In genomic region chr1:165481820-165482532, GRCh38 we compare ENCODE assay signal across 10 cellular contexts. TPM values are rescaled to one million over a fixed set of nuclear protein-coding genes. Genes with fewer than 3 reads are reported as not detected.
DNase-seq lines count a peak whose midpoint lies in the region; ATAC-seq and TF ChIP-seq lines count a peak whose summit lies in the region.
"Had no signal": no experiment of that assay in that cellular context is flagged by ENCODE, and none has a peak within 500 bp of the region (broad histone marks: within the 10 kb centered on the region; RNA-seq: fewer than 3 reads in every experiment).

No MANE protein-coding gene starts in this region.

- no peak overlapping the region for H3K4me3 Mint-ChIP-seq in activated CD4-positive, alpha-beta memory T cell treated with anti-CD3 and anti-CD28 coated beads for 36 hours
- H3K4me3 Mint-ChIP-seq in activated CD4-positive, alpha-beta memory T cell treated with anti-CD3 and anti-CD28 coated beads, Interleukin-2, amount 10 ng/mL, durations not matched to agents 7 days and 5 days, result no peak overlapping the region
- no peak overlapping the region for H3K4me3 Mint-ChIP-seq in stimulated activated naive B cell treated with anti-CD40 and anti-IgM and Interleukin-4, amounts not matched to agents 10 μg/mL and 1 μg/mL and 100 μg/mL, for 72 hours

- TF ChIP-seq CTCF in foreskin fibroblast (IDR thresholded peaks at IDR 0.05; ENCODE audit: low read depth, low read length), result no peak

- no peaks in the 10 kb centered on the region for H3K36me3 ChIP-seq in SJCRH30

- H3K27me3 ChIP-seq in SJCRH30, result no peaks in the 10 kb centered on the region

- H3K4me3 ChIP-seq in SJCRH30, result no peak overlapping the region
- no peak overlapping the region for H3K4me3 ChIP-seq in foreskin fibroblast (ENCODE audit: low read depth in 1 of 2, low read length in 2 of 2)

- H3K27ac ChIP-seq in SJCRH30, result no peak overlapping the region

- DNase-seq in activated CD4-positive, alpha-beta memory T cell treated with anti-CD3 and anti-CD28 coated beads for 36 hours, result peak; percentile 41
- no peak for DNase-seq in activated CD4-positive, alpha-beta memory T cell treated with anti-CD3 and anti-CD28 coated beads, Interleukin-2, amount 10 ng/mL, durations not matched to agents 7 days and 5 days
- peak; percentile 61 to 74 for DNase-seq in SJCRH30
- DNase-seq in foreskin fibroblast, result peak; percentile 85 to 92
- DNase-seq in stimulated activated naive B cell treated with anti-CD40 and anti-IgM and Interleukin-4, amounts not matched to agents 10 μg/mL and 1 μg/mL and 100 μg/mL, for 72 hours, result no peak
- no peak for DNase-seq in SIG-M5 (lab: John Stamatoyannopoulos, UW)
- DNase-seq in GM19240 (ENCODE audit: insufficient read length, low spot score), result no peak

- peaks cover 18% of the 10 kb centered on the region for H3K4me1 Mint-ChIP-seq in activated CD4-positive, alpha-beta memory T cell treated with anti-CD3 and anti-CD28 coated beads for 36 hours (ENCODE audit: low read depth)
- peaks cover 23% of the 10 kb centered on the region for H3K4me1 Mint-ChIP-seq in activated CD4-positive, alpha-beta memory T cell treated with anti-CD3 and anti-CD28 coated beads, Interleukin-2, amount 10 ng/mL, durations not matched to agents 7 days and 5 days
- H3K4me1 Mint-ChIP-seq in stimulated activated naive B cell treated with anti-CD40 and anti-IgM and Interleukin-4, amounts not matched to agents 10 μg/mL and 1 μg/mL and 100 μg/mL, for 72 hours, result peaks cover 4 to 6% of the 10 kb centered on the region in 2 donors

- CTCF ChIA-PET in activated CD4-positive, alpha-beta memory T cell treated with anti-CD3 and anti-CD28 coated beads for 36 hours (lab: Charles Lee), result interaction anchor here (1.1 kb wide), 1 partner anchor 111 kb away, joined by 4 read pairs; no protein-coding TSS in a partner anchor
- CTCF ChIA-PET in activated CD4-positive, alpha-beta memory T cell treated with anti-CD3 and anti-CD28 coated beads, Interleukin-2, amount 10 ng/mL, durations not matched to agents 7 days and 5 days (lab: Charles Lee), result no interaction called here

- H3K9me3 ChIP-seq in SJCRH30 (replicated peaks), result no peaks in the 10 kb centered on the region

- H3K27me3 Mint-ChIP-seq in activated CD4-positive, alpha-beta memory T cell treated with anti-CD3 and anti-CD28 coated beads for 36 hours, result peaks cover 13% of the 10 kb centered on the region
- H3K27me3 Mint-ChIP-seq in activated CD4-positive, alpha-beta memory T cell treated with anti-CD3 and anti-CD28 coated beads, Interleukin-2, amount 10 ng/mL, durations not matched to agents 7 days and 5 days, result peaks cover 8% of the 10 kb centered on the region
- H3K27me3 Mint-ChIP-seq in stimulated activated naive B cell treated with anti-CD40 and anti-IgM and Interleukin-4, amounts not matched to agents 10 μg/mL and 1 μg/mL and 100 μg/mL, for 72 hours, result peaks cover 21 to 27% of the 10 kb centered on the region in 2 donors

- H3K27ac Mint-ChIP-seq in activated CD4-positive, alpha-beta memory T cell treated with anti-CD3 and anti-CD28 coated beads for 36 hours, result no peak overlapping the region
- no peak overlapping the region for H3K27ac Mint-ChIP-seq in activated CD4-positive, alpha-beta memory T cell treated with anti-CD3 and anti-CD28 coated beads, Interleukin-2, amount 10 ng/mL, durations not matched to agents 7 days and 5 days
- H3K27ac Mint-ChIP-seq in stimulated activated naive B cell treated with anti-CD40 and anti-IgM and Interleukin-4, amounts not matched to agents 10 μg/mL and 1 μg/mL and 100 μg/mL, for 72 hours, result no peak overlapping the region

- no peaks in the 10 kb centered on the region for H3K36me3 Mint-ChIP-seq in activated CD4-positive, alpha-beta memory T cell treated with anti-CD3 and anti-CD28 coated beads for 36 hours
- no peaks in the 10 kb centered on the region for H3K36me3 Mint-ChIP-seq in activated CD4-positive, alpha-beta memory T cell treated with anti-CD3 and anti-CD28 coated beads, Interleukin-2, amount 10 ng/mL, durations not matched to agents 7 days and 5 days (ENCODE audit: low read depth)
- H3K36me3 Mint-ChIP-seq in stimulated activated naive B cell treated with anti-CD40 and anti-IgM and Interleukin-4, amounts not matched to agents 10 μg/mL and 1 μg/mL and 100 μg/mL, for 72 hours, result no peaks in the 10 kb centered on the region

- intact Hi-C loops in activated CD4-positive, alpha-beta memory T cell treated with anti-CD3 and anti-CD28 coated beads for 36 hours (cut with micrococcal nuclease), result loop anchor here (5.0 kb wide), 1 partner anchor 115 kb away; no protein-coding TSS in a partner anchor

- POLR2A ChIA-PET in activated CD4-positive, alpha-beta memory T cell treated with anti-CD3 and anti-CD28 coated beads for 36 hours (lab: Charles Lee), result no interaction called here
- POLR2A ChIA-PET in activated CD4-positive, alpha-beta memory T cell treated with anti-CD3 and anti-CD28 coated beads, Interleukin-2, amount 10 ng/mL, durations not matched to agents 7 days and 5 days (lab: Charles Lee), result no interaction called here

- H3K9me3 Mint-ChIP-seq in activated CD4-positive, alpha-beta memory T cell treated with anti-CD3 and anti-CD28 coated beads for 36 hours, result no peaks in the 10 kb centered on the region
- H3K9me3 Mint-ChIP-seq in activated CD4-positive, alpha-beta memory T cell treated with anti-CD3 and anti-CD28 coated beads, Interleukin-2, amount 10 ng/mL, durations not matched to agents 7 days and 5 days, result no peaks in the 10 kb centered on the region
- H3K9me3 Mint-ChIP-seq in stimulated activated naive B cell treated with anti-CD40 and anti-IgM and Interleukin-4, amounts not matched to agents 10 μg/mL and 1 μg/mL and 100 μg/mL, for 72 hours, result peaks cover 0 to 2% of the 10 kb centered on the region in 2 donors

- ATAC-seq in stimulated activated naive B cell treated with anti-CD40 and anti-IgM and Interleukin-4, amounts not matched to agents 10 μg/mL and 1 μg/mL and 100 μg/mL, for 72 hours (replicated peaks), result peak; percentile 44 to 58
- no peak for ATAC-seq in HG03108 (IDR thresholded peaks at IDR 0.05; ENCODE audit: unreplicated experiment)
- ATAC-seq: left lobe of liver had no signal

- peaks cover 7% of the 10 kb centered on the region for H3K4me1 ChIP-seq in SJCRH30

RNA-seq across cellular contexts. Expression of gene RXRG, which starts 37.0 kb away (rescaled TPM):
- under 1 TPM in 1 of 2 experiments, not detected in 1; 0.19 TPM for total RNA-seq in activated CD4-positive, alpha-beta memory T cell treated with anti-CD3 and anti-CD28 coated beads for 36 hours
- total RNA-seq in activated CD4-positive, alpha-beta memory T cell treated with anti-CD3 and anti-CD28 coated beads, Interleukin-2, amount 10 ng/mL, durations not matched to agents 7 days and 5 days, result not detected
- total RNA-seq in SJCRH30 (2014; rRNA removed; shearing (Covaris generic)), result 10.9 and 13.4 TPM in 2 replicates
- total RNA-seq: activated CD8-positive, alpha-beta memory T cell treated with anti-CD3 and anti-CD28 coated beads for 36 hours had no signal

Comparison
In these comparisons a context has a peak if more than half of its experiments do, and no peak if none do; other contexts are left out.
1. DNase-seq: peak in activated CD4-positive, alpha-beta memory T cell treated with anti-CD3 and anti-CD28 coated beads for 36 hours (single experiment), SJCRH30 (2 of 2) and foreskin fibroblast (2 of 2); none in activated CD4-positive, alpha-beta memory T cell treated with anti-CD3 and anti-CD28 coated beads, Interleukin-2, amount 10 ng/mL, durations not matched to agents 7 days and 5 days (single experiment), stimulated activated naive B cell treated with anti-CD40 and anti-IgM and Interleukin-4, amounts not matched to agents 10 μg/mL and 1 μg/mL and 100 μg/mL, for 72 hours (single experiment), SIG-M5 (single experiment) and GM19240 (single experiment).
2. RNA of gene RXRG, which starts 37.0 kb away (total RNA-seq): 10.9 to 13.4 TPM in SJCRH30; 0.19 TPM in activated CD4-positive, alpha-beta memory T cell treated with anti-CD3 and anti-CD28 coated beads for 36 hours and not detected in activated CD4-positive, alpha-beta memory T cell treated with anti-CD3 and anti-CD28 coated beads, Interleukin-2, amount 10 ng/mL, durations not matched to agents 7 days and 5 days; every median in the first group is over 10 times any median in the second.